ENCODE assay signal across 10 cellular contexts in genomic region chr7:143055754-143056153, GRCh38. TPM values are rescaled to one million over a fixed set of nuclear protein-coding genes. Genes with fewer than 3 reads are reported as not detected.
"Had no signal": no experiment of that assay in that cellular context is flagged by ENCODE, and none has a peak within 500 bp of the region (broad histone marks: within the 10 kb centered on the region; RNA-seq: fewer than 3 reads in every experiment).

No MANE protein-coding gene starts in this region.

- H3K9ac ChIP-seq: KMS-11 had no signal

- H3K4me3 Mint-ChIP-seq: IgD-negative memory B cell had no signal

- H3K4me2 ChIP-seq: KMS-11 had no signal

- H3K36me3 Mint-ChIP-seq: IgD-negative memory B cell had no signal

- H3K9me3 Mint-ChIP-seq: IgD-negative memory B cell had no signal

- DNase-seq: IMR-90, KBM-7, KG1 had no signal

- H3K27ac Mint-ChIP-seq: IgD-negative memory B cell had no signal

- FAIRE-seq: HepG2, HTR-8/SVneo had no signal

- H3K27ac ChIP-seq: HL-60, KMS-11 had no signal

- ATAC-seq: HepG2 had no signal

RNA-seq across cellular contexts. Expression of gene OR6V1, which starts 3.6 kb away (rescaled TPM):
- total RNA-seq: HepG2, HT-29, HT1080, IMR-90 had no signal
- polyA plus RNA-seq: HepG2, IgD-negative memory B cell, IMR-90 had no signal

RNA-seq across cellular contexts. Expression of gene OR9A2, which starts 28.8 kb away (rescaled TPM):
- total RNA-seq: HepG2, HT-29, HT1080, IMR-90 had no signal
- polyA plus RNA-seq: HepG2, IgD-negative memory B cell, IMR-90 had no signal
